Comparison of ENCODE assay signal across 25 cellular contexts in genomic region chr12:68089101-68089500, GRCh38.
"Had no signal": no experiment of that assay in that cellular context is flagged by ENCODE, and none has a peak within 500 bp of the region (broad histone marks: within the 10 kb centered on the region; RNA-seq: fewer than 3 reads in every experiment).

No MANE protein-coding gene starts in this region.

- ATAC-seq: pancreas; right cardiac atrium; stimulated activated memory B cell treated with anti-CD40 and anti-IgM and Interleukin-4, amounts not matched to agents 10 μg/mL and 1 μg/mL and 100 μg/mL, for 72 hours; stimulated activated naive CD8-positive, alpha-beta T cell treated with anti-CD3 and anti-CD28 coated beads, Interleukin-15, amount 100 ng/mL, for 72 hours had no signal

- FAIRE-seq: islet of Langerhans, pancreas had no signal

- H3K27ac ChIP-seq: left ventricle myocardium inferior, pancreas, prostate gland, sigmoid colon, tibial nerve, uterus had no signal

- H3K4me2 ChIP-seq: smooth muscle cell had no signal

- H3K36me3 ChIP-seq: left ventricle myocardium inferior, pancreas, prostate gland, sigmoid colon, tibial nerve, uterus had no signal

- H3K4me3 ChIP-seq: left ventricle myocardium inferior, lung, pancreas, prostate gland, sigmoid colon, smooth muscle cell, tibial nerve, uterus had no signal

- H3K27me3 ChIP-seq: pancreas, sigmoid colon, tibial nerve, uterus had no signal

- H3K9me3 ChIP-seq: pancreas, prostate gland, uterus had no signal

- DNase-seq: hippocampal formation; immature natural killer cell; left ventricle myocardium inferior; mesendoderm; naive B cell; nucleus accumbens; pancreas; posterior cingulate gyrus; retina; right cardiac atrium; sigmoid colon; stimulated activated CD4-positive, alpha-beta T cell treated with anti-CD3 and anti-CD28 coated beads, Interleukin-1b, Interleukin-23, amount 100 ng/mL, for 48 hours; stimulated activated CD4-positive, alpha-beta T cell treated with anti-CD3 and anti-CD28 coated beads, Interleukin-2, amount 100 ng/mL, for 48 hours; stimulated activated CD4-positive, alpha-beta T cell treated with anti-CD3 and anti-CD28 coated beads, Interleukin-4, amount 100 ng/mL, for 4 hours; stimulated activated CD8-positive, alpha-beta memory T cell treated with anti-CD3 and anti-CD28 coated beads, Interleukin-4, amount 100 ng/mL, for 48 hours; stimulated activated naive CD4-positive, alpha-beta T cell treated with Interleukin-2 at 50 U/mL for 16 hours; stimulated activated naive CD8-positive, alpha-beta T cell treated with anti-CD3 and anti-CD28 coated beads, Interleukin-15, amount 100 ng/mL, for 72 hours; substantia nigra; uterus had no signal

- H3K4me1 ChIP-seq: left ventricle myocardium inferior, pancreas, prostate gland, sigmoid colon, tibial nerve, uterus had no signal
